30 cellular contexts compared by ENCODE assay signal in genomic region chrX:136872091-136872700, GRCh38. TPM values are rescaled to one million over a fixed set of nuclear protein-coding genes. Genes with fewer than 3 reads are reported as not detected.
DNase-seq lines count a peak whose midpoint lies in the region; ATAC-seq and TF ChIP-seq lines count a peak whose summit lies in the region.
"Had no signal": no experiment of that assay in that cellular context is flagged by ENCODE, and none has a peak within 500 bp of the region (broad histone marks: within the 10 kb centered on the region; RNA-seq: fewer than 3 reads in every experiment).

No MANE protein-coding gene starts in this region.

- peaks cover 40% of the 10 kb centered on the region; the same call in 1 of the 2 replicates for H4K20me1 ChIP-seq in HCT116 (ENCODE audit: insufficient read depth)

- no peak overlapping the region for H3K27ac ChIP-seq in HCT116 (ENCODE audit: low read depth, low read length)
- H3K27ac ChIP-seq: cardiac muscle cell, ovary, RWPE1, skin epidermis, stomach, thyroid gland, vagina had no signal

- H3K9me3 Mint-ChIP-seq in activated CD4-positive, alpha-beta T cell treated with anti-CD3 and anti-CD28 coated beads, Interleukin-2, amount 10 ng/mL, durations not matched to agents 7 days and 5 days: no peaks in the 10 kb centered on the region
- no peaks in the 10 kb centered on the region for H3K9me3 Mint-ChIP-seq in activated T-helper 2 cell treated with anti-CD3 and anti-CD28 coated beads, Interferon-gamma antibody, Interleukin-2, Interleukin-4, amounts not matched to agents 10 μg/mL and 5 μg/mL and 100 μg/mL, durations not matched to agents 14 hours and 24 hours and 36 hours

- peaks cover 72% of the 10 kb centered on the region for H3K36me3 Mint-ChIP-seq in activated CD4-positive, alpha-beta T cell treated with anti-CD3 and anti-CD28 coated beads, Interleukin-2, amount 10 ng/mL, durations not matched to agents 7 days and 5 days (ENCODE audit: low read depth)
- peaks cover 84% of the 10 kb centered on the region for H3K36me3 Mint-ChIP-seq in activated T-helper 2 cell treated with anti-CD3 and anti-CD28 coated beads, Interferon-gamma antibody, Interleukin-2, Interleukin-4, amounts not matched to agents 10 μg/mL and 5 μg/mL and 100 μg/mL, durations not matched to agents 14 hours and 24 hours and 36 hours (ENCODE audit: low read depth)

- no peak for ATAC-seq in HCT116
- no peak for ATAC-seq in HG02588 (IDR thresholded peaks at IDR 0.05; ENCODE audit: unreplicated experiment)
- no peak for ATAC-seq in activated CD4-positive, CD25-positive, alpha-beta regulatory T cell treated with anti-CD3 and anti-CD28 coated beads, Interleukin-2, amount 50 U/mL, for 24 hours

- POLR2A ChIA-PET in activated CD4-positive, alpha-beta T cell treated with anti-CD3 and anti-CD28 coated beads, Interleukin-2, amount 10 ng/mL, durations not matched to agents 7 days and 5 days (lab: Charles Lee): interaction anchor here (0.6 to 1.5 kb wide), 2 partner anchors 8 to 94 kb away, joined by 3 to 8 read pairs; partner anchors contain the start of gene RBMX
- POLR2A ChIA-PET in HCT116 (lab: Charles Lee): interaction anchor here (2.4 kb wide), 1 partner anchor 8 kb away, joined by 12 read pairs; the partner anchor contains the start of gene RBMX

- TF ChIP-seq POLR2A in HCT116 (IDR thresholded peaks at IDR 0.05; ENCODE audit: borderline replicate concordance, extremely low read depth, insufficient read depth, insufficient read length) (no peak), erythroblast (IDR thresholded peaks at IDR 0.05; ENCODE audit: low read length) (peak; percentile 39)

- intact Hi-C loops in HCT116 (cut with micrococcal nuclease): no loop called here
- intact Hi-C loops in activated T-helper 2 cell treated with anti-CD3 and anti-CD28 coated beads, Interferon-gamma antibody, Interleukin-2, Interleukin-4, amounts not matched to agents 10 μg/mL and 5 μg/mL and 100 μg/mL, durations not matched to agents 14 hours and 24 hours and 36 hours (cut with micrococcal nuclease): no loop called here

- BruUV-seq in HCT116 (replicated peaks; lab: Mats Ljungman, UMichigan): TSS peak; percentile 0

- H2AFZ ChIP-seq in HCT116 (ENCODE audit: low read depth, low read length, poor library complexity, severe bottlenecking): no peak overlapping the region

- H3K4me1 Mint-ChIP-seq in activated CD4-positive, alpha-beta T cell treated with anti-CD3 and anti-CD28 coated beads, Interleukin-2, amount 10 ng/mL, durations not matched to agents 7 days and 5 days: peaks cover 53% of the 10 kb centered on the region
- H3K4me1 Mint-ChIP-seq in activated T-helper 2 cell treated with anti-CD3 and anti-CD28 coated beads, Interferon-gamma antibody, Interleukin-2, Interleukin-4, amounts not matched to agents 10 μg/mL and 5 μg/mL and 100 μg/mL, durations not matched to agents 14 hours and 24 hours and 36 hours (ENCODE audit: low read depth): peaks cover 31% of the 10 kb centered on the region

- H3K27me3 Mint-ChIP-seq in activated CD4-positive, alpha-beta T cell treated with anti-CD3 and anti-CD28 coated beads, Interleukin-2, amount 10 ng/mL, durations not matched to agents 7 days and 5 days: no peaks in the 10 kb centered on the region
- no peaks in the 10 kb centered on the region for H3K27me3 Mint-ChIP-seq in activated T-helper 2 cell treated with anti-CD3 and anti-CD28 coated beads, Interferon-gamma antibody, Interleukin-2, Interleukin-4, amounts not matched to agents 10 μg/mL and 5 μg/mL and 100 μg/mL, durations not matched to agents 14 hours and 24 hours and 36 hours (ENCODE audit: low read depth)

- H3K4me2 ChIP-seq in HCT116 (ENCODE audit: low read length): no peak overlapping the region

- H3K9me3 ChIP-seq in HCT116 (ENCODE audit: control insufficient read depth in 1 of 2, insufficient read depth in 1 of 2, low read depth in 1 of 2, low read length in 2 of 2): no peaks in the 10 kb centered on the region
- H3K9me3 ChIP-seq: BE2C, ovary, stomach, thyroid gland, vagina had no signal

- H3K27me3 ChIP-seq in HCT116 (ENCODE audit: insufficient read depth, low read length): no peaks in the 10 kb centered on the region
- H3K27me3 ChIP-seq: BE2C, cardiac muscle cell, ovary, stomach, thyroid gland, vagina had no signal

- no peak for DNase-seq in activated CD4-positive, alpha-beta T cell treated with anti-CD3 and anti-CD28 coated beads, Interleukin-2, amount 10 ng/mL, durations not matched to agents 7 days and 5 days
- DNase-seq in activated CD4-positive, alpha-beta T cell treated with anti-CD3 and anti-CD28 coated beads, Interleukin-2, amount 50 U/mL, for 48 hours: no peak
- no peak for DNase-seq in HCT116 (ENCODE audit: low read depth, low spot score)
- DNase-seq in activated T-helper 2 cell treated with anti-CD3 and anti-CD28 coated beads, Interferon-gamma antibody, Interleukin-2, Interleukin-4, amounts not matched to agents 10 μg/mL and 5 μg/mL and 100 μg/mL, durations not matched to agents 14 hours and 24 hours and 36 hours (ENCODE audit: low spot score): no peak
- no peak for DNase-seq in erythroblast (lab: John Stamatoyannopoulos, UW)
- no peak for DNase-seq in 8988T
- DNase-seq: ACHN; activated CD4-positive, alpha-beta T cell treated with anti-CD3 and anti-CD28 coated beads, Interleukin-2, amount 50 U/mL, for 1 hour; activated CD8-positive, alpha-beta memory T cell treated with anti-CD3 and anti-CD28 coated beads, Interleukin-2, amount 50 U/mL, for 48 hours; activated gamma-delta T cell treated with Interleukin-2 at 50 U/mL for 16 hours; BE2C; COR-L47; cortex of kidney; DMS79 treated with DMSO at 0.1 percent for 48 hours; NCI-H146; NCI-H2107; NCI-H446; NCI-H82; nephron progenitor cell; ovary; stimulated activated CD8-positive, alpha-beta memory T cell treated with anti-CD3 and anti-CD28 coated beads, Interleukin-4, amount 100 ng/mL, for 48 hours; stomach; T-helper 1 cell; thyroid gland had no signal

- TF ChIP-seq CTCF in HCT116 (IDR thresholded peaks at IDR 0.05 in 2 of 3, conservative IDR thresholded peaks at IDR 0.05 in 1 of 3; ENCODE audit: borderline replicate concordance in 1 of 3, insufficient read depth in 1 of 3, low read depth in 2 of 3, low read length in 2 of 3): no peak

- H3K4me1 ChIP-seq in HCT116 (ENCODE audit: control insufficient read depth in 1 of 2, insufficient read depth in 2 of 2, low read length in 2 of 2): no peaks in the 10 kb centered on the region
- H3K4me1 ChIP-seq: BE2C, thyroid gland, vagina had no signal

- H3K27ac Mint-ChIP-seq in activated CD4-positive, alpha-beta T cell treated with anti-CD3 and anti-CD28 coated beads, Interleukin-2, amount 10 ng/mL, durations not matched to agents 7 days and 5 days: peak overlapping the region; percentile 3
- peak overlapping the region; percentile 33 for H3K27ac Mint-ChIP-seq in activated T-helper 2 cell treated with anti-CD3 and anti-CD28 coated beads, Interferon-gamma antibody, Interleukin-2, Interleukin-4, amounts not matched to agents 10 μg/mL and 5 μg/mL and 100 μg/mL, durations not matched to agents 14 hours and 24 hours and 36 hours

- CTCF ChIA-PET in activated CD4-positive, alpha-beta T cell treated with anti-CD3 and anti-CD28 coated beads, Interleukin-2, amount 10 ng/mL, durations not matched to agents 7 days and 5 days (lab: Charles Lee): interaction anchor here (0.8 kb wide), 1 partner anchor 28 kb away, joined by 3 read pairs; no protein-coding TSS in a partner anchor
- CTCF ChIA-PET in HCT116 (lab: Charles Lee): no interaction called here

- no peaks in the 10 kb centered on the region for H3K9me2 ChIP-seq in HCT116 (ENCODE audit: insufficient read depth)

- H3K9ac ChIP-seq in HCT116 (ENCODE audit: low read length): no peak overlapping the region

- H3K4me3 Mint-ChIP-seq in activated CD4-positive, alpha-beta T cell treated with anti-CD3 and anti-CD28 coated beads, Interleukin-2, amount 10 ng/mL, durations not matched to agents 7 days and 5 days: no peak overlapping the region
- no peak overlapping the region for H3K4me3 Mint-ChIP-seq in activated T-helper 2 cell treated with anti-CD3 and anti-CD28 coated beads, Interferon-gamma antibody, Interleukin-2, Interleukin-4, amounts not matched to agents 10 μg/mL and 5 μg/mL and 100 μg/mL, durations not matched to agents 14 hours and 24 hours and 36 hours (ENCODE audit: low read depth)
- H3K4me3 Mint-ChIP-seq: nephron progenitor cell had no signal

- H3K79me2 ChIP-seq in HCT116 (ENCODE audit: insufficient read depth, low read length): peaks cover 87% of the 10 kb centered on the region

- TF ChIP-seq RAD21 in HCT116 (IDR thresholded peaks at IDR 0.05; ENCODE audit: low read depth): no peak

- H3K36me3 ChIP-seq in HCT116 (ENCODE audit: control insufficient read depth in 1 of 2, insufficient read depth in 2 of 2, low read length in 2 of 2): peaks cover 24 to 55% of the 10 kb centered on the region in 2 experiments; a peak in 3 of 4 replicates
- H3K36me3 ChIP-seq: ovary had no signal

- no peak overlapping the region for H3K4me3 ChIP-seq in HCT116 (replicated peaks in 1 of 2; ENCODE audit: low read depth in 1 of 2, low read length in 2 of 2)
- H3K4me3 ChIP-seq: cardiac muscle cell, ovary, skin epidermis, stomach, thyroid gland, vagina had no signal

- RAD21 ChIA-PET in HCT116 (lab: Charles Lee; ENCODE audit: low non-redundant PET in 1 of 2, low total read pairs in 2 of 2, uncharacterized antibody in 2 of 2, unreplicated experiment in 2 of 2): no interaction called here

TF ChIP-seq in HCT116, 20 proteins besides CTCF, POLR2A, EP300 and RAD21:
- TF ChIP-seq CEBPB (IDR thresholded peaks at IDR 0.05; ENCODE audit: low read depth): no peak
- TF ChIP-seq POLR2AphosphoS5 (IDR thresholded peaks at IDR 0.05; ENCODE audit: low read depth, low read length): peak; percentile 18; the same call in 1 of the 2 replicates
- no peak for TF ChIP-seq ELF1 (IDR thresholded peaks at IDR 0.05; ENCODE audit: borderline replicate concordance, low read depth)
- TF ChIP-seq SRF (IDR thresholded peaks at IDR 0.05; ENCODE audit: low read depth): no peak

RNA-seq across cellular contexts. Expression of gene RBMX, which starts 8.3 kb away (rescaled TPM):
- 100 to 1,000 TPM; 281 to 316 TPM for total RNA-seq in activated CD4-positive, alpha-beta T cell treated with anti-CD3 and anti-CD28 coated beads, Interleukin-2, amount 10 ng/mL, durations not matched to agents 7 days and 5 days
- total RNA-seq in HCT116 (2021; ENCODE audit: unreplicated experiment): 267 TPM
- 195 and 211 TPM in 2 replicates for polyA plus RNA-seq in HCT116 (2012)
- total RNA-seq in activated T-helper 2 cell treated with anti-CD3 and anti-CD28 coated beads, Interferon-gamma antibody, Interleukin-2, Interleukin-4, amounts not matched to agents 10 μg/mL and 5 μg/mL and 100 μg/mL, durations not matched to agents 14 hours and 24 hours and 36 hours: 287 and 311 TPM in 2 replicates
